Comparison of ENCODE assay signal across 16 cellular contexts in genomic region chr10:16929067-16929466, GRCh38.
DNase-seq lines count a peak whose midpoint lies in the region; ATAC-seq and TF ChIP-seq lines count a peak whose summit lies in the region.
"Had no signal": no experiment of that assay in that cellular context is flagged by ENCODE, and none has a peak within 500 bp of the region (broad histone marks: within the 10 kb centered on the region; RNA-seq: fewer than 3 reads in every experiment).

No MANE protein-coding gene starts in this region.

- no peak for ATAC-seq in activated CD4-positive, alpha-beta T cell treated with anti-CD3 and anti-CD28 coated beads for 36 hours
- ATAC-seq in GM18909 (IDR thresholded peaks at IDR 0.05; ENCODE audit: poor library complexity, unreplicated experiment): no peak

- peaks cover 35% of the 10 kb centered on the region for H3K4me1 Mint-ChIP-seq in neural crest cell
- no peaks in the 10 kb centered on the region for H3K4me1 Mint-ChIP-seq in activated CD4-positive, alpha-beta T cell treated with anti-CD3 and anti-CD28 coated beads for 36 hours
- H3K4me1 Mint-ChIP-seq: CD4-positive, CD25-positive, alpha-beta regulatory T cell had no signal

- H3K9me3 Mint-ChIP-seq in neural crest cell: peaks cover 5% of the 10 kb centered on the region
- H3K9me3 Mint-ChIP-seq in activated CD4-positive, alpha-beta T cell treated with anti-CD3 and anti-CD28 coated beads for 36 hours (ENCODE audit: low read depth): no peaks in the 10 kb centered on the region
- H3K9me3 Mint-ChIP-seq: H9 had no signal

- peaks cover 5% of the 10 kb centered on the region for H3K36me3 Mint-ChIP-seq in neural crest cell (ENCODE audit: low read depth)
- H3K36me3 Mint-ChIP-seq in activated CD4-positive, alpha-beta T cell treated with anti-CD3 and anti-CD28 coated beads for 36 hours (ENCODE audit: low read depth): no peaks in the 10 kb centered on the region

- intact Hi-C loops in activated CD4-positive, alpha-beta T cell treated with anti-CD3 and anti-CD28 coated beads for 36 hours (cut with DNase I, micrococcal nuclease): no loop called here

- no peak overlapping the region for H3K4me3 Mint-ChIP-seq in neural crest cell
- H3K4me3 Mint-ChIP-seq in activated CD4-positive, alpha-beta T cell treated with anti-CD3 and anti-CD28 coated beads for 36 hours: no peak overlapping the region
- H3K4me3 Mint-ChIP-seq: CD4-positive, CD25-positive, alpha-beta regulatory T cell had no signal

- CTCF ChIA-PET in activated CD4-positive, alpha-beta T cell treated with anti-CD3 and anti-CD28 coated beads for 36 hours (lab: Charles Lee): no interaction called here

- H3K27me3 Mint-ChIP-seq in neural crest cell (ENCODE audit: low read depth): no peaks in the 10 kb centered on the region
- H3K27me3 Mint-ChIP-seq in activated CD4-positive, alpha-beta T cell treated with anti-CD3 and anti-CD28 coated beads for 36 hours: no peaks in the 10 kb centered on the region
- H3K27me3 Mint-ChIP-seq: CD4-positive, CD25-positive, alpha-beta regulatory T cell had no signal

- TF ChIP-seq CTCF in neural crest cell (conservative IDR thresholded peaks at IDR 0.05): no peak

- H3K27ac Mint-ChIP-seq in neural crest cell (ENCODE audit: unreplicated experiment): peak overlapping the region; percentile 68
- H3K27ac Mint-ChIP-seq in activated CD4-positive, alpha-beta T cell treated with anti-CD3 and anti-CD28 coated beads for 36 hours: no peak overlapping the region
- H3K27ac Mint-ChIP-seq: CD4-positive, CD25-positive, alpha-beta regulatory T cell had no signal

- POLR2A ChIA-PET in activated CD4-positive, alpha-beta T cell treated with anti-CD3 and anti-CD28 coated beads for 36 hours (lab: Charles Lee): no interaction called here

- DNase-seq in ELF-1 (ENCODE audit: low read depth, low spot score) (peak; percentile 37), SW480 (ENCODE audit: low spot score) (peak; percentile 46), iPS-NIHi11 (ENCODE audit: low spot score) (peak; percentile 41), neural crest cell (ENCODE audit: low read depth, low spot score) (no peak), HuH-7 (ENCODE audit: low spot score) (no peak)
- no peak for DNase-seq in activated CD4-positive, alpha-beta T cell treated with anti-CD3 and anti-CD28 coated beads for 36 hours
- DNase-seq: CD4-positive, CD25-positive, alpha-beta regulatory T cell; H9; KBM-7; MV-4-11; NCI-H1105; NCI-H1436 treated with DMSO at 0.1 percent for 48 hours; NCI-H187 treated with DMSO at 0.1 percent for 48 hours; NCI-H524; SHP77 treated with DMSO at 0.1 percent for 48 hours had no signal

Comparison
In these comparisons a context has a peak if more than half of its experiments do, and no peak if none do; other contexts are left out.
1. DNase-seq: peak in ELF-1 (single experiment), SW480 (single experiment) and iPS-NIHi11 (single experiment); none in neural crest cell (single experiment), HuH-7 (single experiment) and activated CD4-positive, alpha-beta T cell treated with anti-CD3 and anti-CD28 coated beads for 36 hours (single experiment).